In the genomic region with DNA sequence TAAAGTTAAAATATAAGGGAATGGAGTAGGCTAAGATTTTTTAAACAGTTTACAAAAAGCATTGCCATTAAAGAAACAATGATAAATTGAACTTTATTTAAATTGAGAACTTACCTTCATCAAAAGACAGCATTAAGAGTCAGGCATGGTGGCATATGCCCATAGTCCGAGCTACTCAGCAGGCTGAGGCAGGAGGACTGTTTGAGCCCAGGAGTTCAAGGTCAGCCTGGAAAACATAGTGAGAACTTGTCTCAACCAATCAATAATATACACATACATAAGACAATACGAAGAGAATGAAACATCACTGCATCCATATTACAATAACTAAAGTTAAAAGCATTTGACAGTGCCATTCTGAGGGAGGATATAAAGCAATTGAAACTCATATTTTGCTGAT, we compare ENCODE assay signal across 1 cellular context.
A peak's percentile ranks its signal among the peaks of the same experiment; 100 is the strongest.
TF ChIP-seq lines count a peak whose summit lies in the region.

No MANE protein-coding gene starts in this region.

TF ChIP-seq in HepG2, 621 proteins besides CTCF, POLR2A, EP300 and RAD21 (continued from another document and continues in another):
- TF ChIP-seq, protein P1, sequence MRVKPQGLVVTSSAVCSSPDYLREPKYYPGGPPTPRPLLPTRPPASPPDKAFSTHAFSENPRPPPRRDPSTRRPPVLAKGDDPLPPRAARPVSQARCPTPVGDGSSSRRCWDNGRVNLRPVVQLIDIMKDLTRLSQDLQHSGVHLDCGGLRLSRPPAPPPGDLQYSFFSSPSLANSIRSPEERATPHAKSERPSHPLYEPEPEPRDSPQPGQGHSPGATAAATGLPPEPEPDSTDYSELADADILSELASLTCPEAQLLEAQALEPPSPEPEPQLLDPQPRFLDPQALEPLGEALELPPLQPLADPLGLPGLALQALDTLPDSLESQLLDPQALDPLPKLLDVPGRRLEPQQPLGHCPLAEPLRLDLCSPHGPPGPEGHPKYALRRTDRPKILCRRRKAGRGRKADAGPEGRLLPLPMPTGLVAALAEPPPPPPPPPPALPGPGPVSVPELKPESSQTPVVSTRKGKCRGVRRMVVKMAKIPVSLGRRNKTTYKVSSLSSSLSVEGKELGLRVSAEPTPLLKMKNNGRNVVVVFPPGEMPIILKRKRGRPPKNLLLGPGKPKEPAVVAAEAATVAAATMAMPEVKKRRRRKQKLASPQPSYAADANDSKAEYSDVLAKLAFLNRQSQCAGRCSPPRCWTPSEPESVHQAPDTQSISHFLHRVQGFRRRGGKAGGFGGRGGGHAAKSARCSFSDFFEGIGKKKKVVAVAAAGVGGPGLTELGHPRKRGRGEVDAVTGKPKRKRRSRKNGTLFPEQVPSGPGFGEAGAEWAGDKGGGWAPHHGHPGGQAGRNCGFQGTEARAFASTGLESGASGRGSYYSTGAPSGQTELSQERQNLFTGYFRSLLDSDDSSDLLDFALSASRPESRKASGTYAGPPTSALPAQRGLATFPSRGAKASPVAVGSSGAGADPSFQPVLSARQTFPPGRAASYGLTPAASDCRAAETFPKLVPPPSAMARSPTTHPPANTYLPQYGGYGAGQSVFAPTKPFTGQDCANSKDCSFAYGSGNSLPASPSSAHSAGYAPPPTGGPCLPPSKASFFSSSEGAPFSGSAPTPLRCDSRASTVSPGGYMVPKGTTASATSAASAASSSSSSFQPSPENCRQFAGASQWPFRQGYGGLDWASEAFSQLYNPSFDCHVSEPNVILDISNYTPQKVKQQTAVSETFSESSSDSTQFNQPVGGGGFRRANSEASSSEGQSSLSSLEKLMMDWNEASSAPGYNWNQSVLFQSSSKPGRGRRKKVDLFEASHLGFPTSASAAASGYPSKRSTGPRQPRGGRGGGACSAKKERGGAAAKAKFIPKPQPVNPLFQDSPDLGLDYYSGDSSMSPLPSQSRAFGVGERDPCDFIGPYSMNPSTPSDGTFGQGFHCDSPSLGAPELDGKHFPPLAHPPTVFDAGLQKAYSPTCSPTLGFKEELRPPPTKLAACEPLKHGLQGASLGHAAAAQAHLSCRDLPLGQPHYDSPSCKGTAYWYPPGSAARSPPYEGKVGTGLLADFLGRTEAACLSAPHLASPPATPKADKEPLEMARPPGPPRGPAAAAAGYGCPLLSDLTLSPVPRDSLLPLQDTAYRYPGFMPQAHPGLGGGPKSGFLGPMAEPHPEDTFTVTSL (CRISPR knock-in tag; IDR thresholded peaks at IDR 0.05; ENCODE audit: borderline replicate concordance): peak; percentile 89
- TF ChIP-seq RXRB (CRISPR knock-in tag; IDR thresholded peaks at IDR 0.05; ENCODE audit: borderline replicate concordance) (peak; percentile 70), RNF2 (conservative IDR thresholded peaks at IDR 0.05; ENCODE audit: low read depth) (0 out of 2 replicates have a peak, but pooled peaks have one; percentile 22), SAP130 (CRISPR knock-in tag; IDR thresholded peaks at IDR 0.05; ENCODE audit: low read depth) (0 out of 2 replicates have a peak, but pooled peaks have one; percentile 15), ESRRA (CRISPR knock-in tag; IDR thresholded peaks at IDR 0.05; ENCODE audit: low read depth) (no peak), NR2C2 (CRISPR knock-in tag; IDR thresholded peaks at IDR 0.05; ENCODE audit: borderline replicate concordance) (0 out of 2 replicates have a peak, but pooled peaks have one; percentile 40), KLF6 (CRISPR knock-in tag; IDR thresholded peaks at IDR 0.05) (peak; percentile 46; the same call in 1 of the 2 replicates), SOX6 (IDR thresholded peaks at IDR 0.05) (no peak), SOX6 (CRISPR knock-in tag; IDR thresholded peaks at IDR 0.05) (peak; percentile 53), XBP1 (CRISPR knock-in tag; IDR thresholded peaks at IDR 0.05) (no peak), ZNF331 (CRISPR knock-in tag; IDR thresholded peaks at IDR 0.05) (peak; percentile 70; the same call in 1 of the 2 replicates), FOXA3 (CRISPR knock-in tag; IDR thresholded peaks at IDR 0.05) (peak; percentile 75), ZNF572 (CRISPR knock-in tag; IDR thresholded peaks at IDR 0.05) (no peak), MAF1 (CRISPR knock-in tag; IDR thresholded peaks at IDR 0.05; ENCODE audit: borderline replicate concordance) (no peak), BORCS8-MEF2B (CRISPR knock-in tag; IDR thresholded peaks at IDR 0.05) (no peak), ZNF274 (CRISPR knock-in tag; IDR thresholded peaks at IDR 0.05) (no peak), ZNF24 (IDR thresholded peaks at IDR 0.05) (peak; percentile 61; the same call in 1 of the 2 replicates), AGO2 (optimal IDR thresholded peaks at IDR 0.05; ENCODE audit: low read depth, low read length) (no peak), SMAD3 (CRISPR knock-in tag; IDR thresholded peaks at IDR 0.05) (0 out of 2 replicates have a peak, but pooled peaks have one; percentile 61), IRF2 (CRISPR knock-in tag; IDR thresholded peaks at IDR 0.05) (0 out of 2 replicates have a peak, but pooled peaks have one; percentile 48), NRL (CRISPR knock-in tag; IDR thresholded peaks at IDR 0.05; ENCODE audit: borderline replicate concordance) (no peak), RCOR2 (CRISPR knock-in tag; IDR thresholded peaks at IDR 0.05) (peak; percentile 76; the same call in 1 of the 2 replicates), ZFP82 (CRISPR knock-in tag; IDR thresholded peaks at IDR 0.05; ENCODE audit: borderline replicate concordance) (no peak), FOXO1 (CRISPR knock-in tag; IDR thresholded peaks at IDR 0.05) (no peak; the same call in 1 of the 2 replicates), KAT8 (CRISPR knock-in tag; IDR thresholded peaks at IDR 0.05) (peak; percentile 60; the same call in 1 of the 2 replicates), ZNF607 (CRISPR knock-in tag; IDR thresholded peaks at IDR 0.05; ENCODE audit: borderline replicate concordance) (no peak), ERF (CRISPR knock-in tag; IDR thresholded peaks at IDR 0.05) (peak; percentile 45; the same call in 1 of the 2 replicates), CREM (IDR thresholded peaks at IDR 0.05) (peak; percentile 24; the same call in 1 of the 2 replicates), CREM (CRISPR knock-in tag; IDR thresholded peaks at IDR 0.05) (no peak), NCOA2 (CRISPR knock-in tag; IDR thresholded peaks at IDR 0.05) (peak; percentile 46), ZNF652 (CRISPR knock-in tag; IDR thresholded peaks at IDR 0.05; ENCODE audit: borderline replicate concordance, low read depth) (peak; percentile 39; the same call in 1 of the 2 replicates), ZNF83 (CRISPR knock-in tag; IDR thresholded peaks at IDR 0.05; ENCODE audit: borderline replicate concordance) (no peak), HDAC2 (CRISPR knock-in tag; IDR thresholded peaks at IDR 0.05) (peak; percentile 74; the same call in 1 of the 2 replicates), SOX13 (IDR thresholded peaks at IDR 0.05) (no peak), SOX13 (CRISPR knock-in tag; conservative IDR thresholded peaks at IDR 0.05 in 1 of 2, IDR thresholded peaks at IDR 0.05 in 1 of 2) (peak in 1 of 2 experiments; percentile 72; a peak in 1 of 4 replicates), ZNF614 (CRISPR knock-in tag; IDR thresholded peaks at IDR 0.05; ENCODE audit: borderline replicate concordance) (0 out of 2 replicates have a peak, but pooled peaks have one; percentile 49), SP5 (CRISPR knock-in tag; IDR thresholded peaks at IDR 0.05; ENCODE audit: borderline replicate concordance, low read depth) (no peak), NFIC (IDR thresholded peaks at IDR 0.05; ENCODE audit: low read length) (peak; percentile 47; the same call in 1 of the 2 replicates)
- TF ChIP-seq, protein P2, sequence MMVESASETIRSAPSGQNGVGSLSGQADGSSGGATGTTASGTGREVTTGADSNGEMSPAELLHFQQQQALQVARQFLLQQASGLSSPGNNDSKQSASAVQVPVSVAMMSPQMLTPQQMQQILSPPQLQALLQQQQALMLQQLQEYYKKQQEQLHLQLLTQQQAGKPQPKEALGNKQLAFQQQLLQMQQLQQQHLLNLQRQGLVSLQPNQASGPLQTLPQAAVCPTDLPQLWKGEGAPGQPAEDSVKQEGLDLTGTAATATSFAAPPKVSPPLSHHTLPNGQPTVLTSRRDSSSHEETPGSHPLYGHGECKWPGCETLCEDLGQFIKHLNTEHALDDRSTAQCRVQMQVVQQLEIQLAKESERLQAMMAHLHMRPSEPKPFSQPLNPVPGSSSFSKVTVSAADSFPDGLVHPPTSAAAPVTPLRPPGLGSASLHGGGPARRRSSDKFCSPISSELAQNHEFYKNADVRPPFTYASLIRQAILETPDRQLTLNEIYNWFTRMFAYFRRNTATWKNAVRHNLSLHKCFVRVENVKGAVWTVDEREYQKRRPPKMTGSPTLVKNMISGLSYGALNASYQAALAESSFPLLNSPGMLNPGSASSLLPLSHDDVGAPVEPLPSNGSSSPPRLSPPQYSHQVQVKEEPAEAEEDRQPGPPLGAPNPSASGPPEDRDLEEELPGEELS (CRISPR knock-in tag; IDR thresholded peaks at IDR 0.05): 0 out of 2 replicates have a peak, but pooled peaks have one; percentile 43
- TF ChIP-seq, protein P3, sequence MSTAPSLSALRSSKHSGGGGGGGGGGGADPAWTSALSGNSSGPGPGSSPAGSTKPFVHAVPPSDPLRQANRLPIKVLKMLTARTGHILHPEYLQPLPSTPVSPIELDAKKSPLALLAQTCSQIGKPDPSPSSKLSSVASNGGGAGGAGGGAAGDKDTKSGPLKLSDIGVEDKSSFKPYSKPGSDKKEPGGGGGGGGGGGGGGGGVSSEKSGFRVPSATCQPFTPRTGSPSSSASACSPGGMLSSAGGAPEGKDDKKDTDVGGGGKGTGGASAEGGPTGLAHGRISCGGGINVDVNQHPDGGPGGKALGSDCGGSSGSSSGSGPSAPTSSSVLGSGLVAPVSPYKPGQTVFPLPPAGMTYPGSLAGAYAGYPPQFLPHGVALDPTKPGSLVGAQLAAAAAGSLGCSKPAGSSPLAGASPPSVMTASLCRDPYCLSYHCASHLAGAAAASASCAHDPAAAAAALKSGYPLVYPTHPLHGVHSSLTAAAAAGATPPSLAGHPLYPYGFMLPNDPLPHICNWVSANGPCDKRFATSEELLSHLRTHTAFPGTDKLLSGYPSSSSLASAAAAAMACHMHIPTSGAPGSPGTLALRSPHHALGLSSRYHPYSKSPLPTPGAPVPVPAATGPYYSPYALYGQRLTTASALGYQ (CRISPR knock-in tag; IDR thresholded peaks at IDR 0.05): no peak
- TF ChIP-seq, protein P4, sequence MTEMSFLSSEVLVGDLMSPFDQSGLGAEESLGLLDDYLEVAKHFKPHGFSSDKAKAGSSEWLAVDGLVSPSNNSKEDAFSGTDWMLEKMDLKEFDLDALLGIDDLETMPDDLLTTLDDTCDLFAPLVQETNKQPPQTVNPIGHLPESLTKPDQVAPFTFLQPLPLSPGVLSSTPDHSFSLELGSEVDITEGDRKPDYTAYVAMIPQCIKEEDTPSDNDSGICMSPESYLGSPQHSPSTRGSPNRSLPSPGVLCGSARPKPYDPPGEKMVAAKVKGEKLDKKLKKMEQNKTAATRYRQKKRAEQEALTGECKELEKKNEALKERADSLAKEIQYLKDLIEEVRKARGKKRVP (CRISPR knock-in tag; IDR thresholded peaks at IDR 0.05): 0 out of 4 replicates have a peak, but pooled peaks of 1 of the 2 experiments have one; percentile 15
- TF ChIP-seq, protein P5, sequence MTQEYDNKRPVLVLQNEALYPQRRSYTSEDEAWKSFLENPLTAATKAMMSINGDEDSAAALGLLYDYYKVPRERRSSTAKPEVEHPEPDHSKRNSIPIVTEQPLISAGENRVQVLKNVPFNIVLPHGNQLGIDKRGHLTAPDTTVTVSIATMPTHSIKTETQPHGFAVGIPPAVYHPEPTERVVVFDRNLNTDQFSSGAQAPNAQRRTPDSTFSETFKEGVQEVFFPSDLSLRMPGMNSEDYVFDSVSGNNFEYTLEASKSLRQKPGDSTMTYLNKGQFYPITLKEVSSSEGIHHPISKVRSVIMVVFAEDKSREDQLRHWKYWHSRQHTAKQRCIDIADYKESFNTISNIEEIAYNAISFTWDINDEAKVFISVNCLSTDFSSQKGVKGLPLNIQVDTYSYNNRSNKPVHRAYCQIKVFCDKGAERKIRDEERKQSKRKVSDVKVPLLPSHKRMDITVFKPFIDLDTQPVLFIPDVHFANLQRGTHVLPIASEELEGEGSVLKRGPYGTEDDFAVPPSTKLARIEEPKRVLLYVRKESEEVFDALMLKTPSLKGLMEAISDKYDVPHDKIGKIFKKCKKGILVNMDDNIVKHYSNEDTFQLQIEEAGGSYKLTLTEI (CRISPR knock-in tag; conservative IDR thresholded peaks at IDR 0.05): no peak
- TF ChIP-seq, protein P6, sequence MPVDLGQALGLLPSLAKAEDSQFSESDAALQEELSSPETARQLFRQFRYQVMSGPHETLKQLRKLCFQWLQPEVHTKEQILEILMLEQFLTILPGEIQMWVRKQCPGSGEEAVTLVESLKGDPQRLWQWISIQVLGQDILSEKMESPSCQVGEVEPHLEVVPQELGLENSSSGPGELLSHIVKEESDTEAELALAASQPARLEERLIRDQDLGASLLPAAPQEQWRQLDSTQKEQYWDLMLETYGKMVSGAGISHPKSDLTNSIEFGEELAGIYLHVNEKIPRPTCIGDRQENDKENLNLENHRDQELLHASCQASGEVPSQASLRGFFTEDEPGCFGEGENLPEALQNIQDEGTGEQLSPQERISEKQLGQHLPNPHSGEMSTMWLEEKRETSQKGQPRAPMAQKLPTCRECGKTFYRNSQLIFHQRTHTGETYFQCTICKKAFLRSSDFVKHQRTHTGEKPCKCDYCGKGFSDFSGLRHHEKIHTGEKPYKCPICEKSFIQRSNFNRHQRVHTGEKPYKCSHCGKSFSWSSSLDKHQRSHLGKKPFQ (CRISPR knock-in tag; IDR thresholded peaks at IDR 0.05; ENCODE audit: insufficient replicate concordance): no peak
- TF ChIP-seq, protein P7, sequence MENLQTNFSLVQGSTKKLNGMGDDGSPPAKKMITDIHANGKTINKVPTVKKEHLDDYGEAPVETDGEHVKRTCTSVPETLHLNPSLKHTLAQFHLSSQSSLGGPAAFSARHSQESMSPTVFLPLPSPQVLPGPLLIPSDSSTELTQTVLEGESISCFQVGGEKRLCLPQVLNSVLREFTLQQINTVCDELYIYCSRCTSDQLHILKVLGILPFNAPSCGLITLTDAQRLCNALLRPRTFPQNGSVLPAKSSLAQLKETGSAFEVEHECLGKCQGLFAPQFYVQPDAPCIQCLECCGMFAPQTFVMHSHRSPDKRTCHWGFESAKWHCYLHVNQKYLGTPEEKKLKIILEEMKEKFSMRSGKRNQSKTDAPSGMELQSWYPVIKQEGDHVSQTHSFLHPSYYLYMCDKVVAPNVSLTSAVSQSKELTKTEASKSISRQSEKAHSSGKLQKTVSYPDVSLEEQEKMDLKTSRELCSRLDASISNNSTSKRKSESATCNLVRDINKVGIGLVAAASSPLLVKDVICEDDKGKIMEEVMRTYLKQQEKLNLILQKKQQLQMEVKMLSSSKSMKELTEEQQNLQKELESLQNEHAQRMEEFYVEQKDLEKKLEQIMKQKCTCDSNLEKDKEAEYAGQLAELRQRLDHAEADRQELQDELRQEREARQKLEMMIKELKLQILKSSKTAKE (CRISPR knock-in tag; IDR thresholded peaks at IDR 0.05; ENCODE audit: borderline replicate concordance): 0 out of 2 replicates have a peak, but pooled peaks have one; percentile 22
- TF ChIP-seq, protein P8, sequence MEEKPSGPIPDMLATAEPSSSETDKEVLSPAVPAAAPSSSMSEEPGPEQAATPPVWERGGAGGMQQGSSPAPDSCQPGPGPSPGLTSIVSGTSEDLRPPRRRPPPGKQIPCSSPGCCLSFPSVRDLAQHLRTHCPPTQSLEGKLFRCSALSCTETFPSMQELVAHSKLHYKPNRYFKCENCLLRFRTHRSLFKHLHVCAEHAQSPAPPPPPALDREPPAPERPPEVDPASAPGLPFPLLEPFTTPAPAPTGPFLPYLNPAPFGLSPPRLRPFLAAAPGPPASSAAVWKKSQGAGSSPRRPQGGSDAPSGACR (CRISPR knock-in tag; IDR thresholded peaks at IDR 0.05): no peak
- TF ChIP-seq, protein P9, sequence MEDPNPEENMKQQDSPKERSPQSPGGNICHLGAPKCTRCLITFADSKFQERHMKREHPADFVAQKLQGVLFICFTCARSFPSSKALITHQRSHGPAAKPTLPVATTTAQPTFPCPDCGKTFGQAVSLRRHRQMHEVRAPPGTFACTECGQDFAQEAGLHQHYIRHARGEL (CRISPR knock-in tag; IDR thresholded peaks at IDR 0.05): no peak
